Comparison of ENCODE assay signal across 17 cellular contexts in genomic region chr20:3914446-3914845, GRCh38.
"Had no signal": no experiment of that assay in that cellular context is flagged by ENCODE, and none has a peak within 500 bp of the region (broad histone marks: within the 10 kb centered on the region; RNA-seq: fewer than 3 reads in every experiment).

No MANE protein-coding gene starts in this region.

- H3K9me3 Mint-ChIP-seq: activated naive CD8-positive, alpha-beta T cell treated with anti-CD3 and anti-CD28 coated beads for 36 hours; neural crest cell had no signal

- DNase-seq: activated CD4-positive, alpha-beta T cell treated with anti-CD3 and anti-CD28 coated beads, Interleukin-2, amount 50 U/mL, for 4 hours; activated naive CD8-positive, alpha-beta T cell treated with anti-CD3 and anti-CD28 coated beads for 36 hours; amygdala; body of pancreas; caudate nucleus; effector CD4-positive, alpha-beta T cell; esophagus squamous epithelium; hippocampal formation; midbrain; sigmoid colon; spleen; T-helper 9 cell; tibial artery had no signal

- H3K27me3 Mint-ChIP-seq: activated naive CD8-positive, alpha-beta T cell treated with anti-CD3 and anti-CD28 coated beads for 36 hours had no signal

- H3K27me3 ChIP-seq: body of pancreas, esophagus squamous epithelium, sigmoid colon, spleen, tibial artery had no signal

- H3K4me3 ChIP-seq: body of pancreas, coronary artery, esophagus squamous epithelium, sigmoid colon, spleen, tibial artery had no signal

- H3K9me3 ChIP-seq: body of pancreas, esophagus squamous epithelium, sigmoid colon, spleen, tibial artery had no signal

- H3K27ac ChIP-seq: body of pancreas, coronary artery, esophagus squamous epithelium, sigmoid colon, tibial artery had no signal

- H3K4me3 Mint-ChIP-seq: activated naive CD8-positive, alpha-beta T cell treated with anti-CD3 and anti-CD28 coated beads for 36 hours; neural crest cell had no signal

- ATAC-seq: activated CD4-positive, CD25-positive, alpha-beta regulatory T cell treated with anti-CD3 and anti-CD28 coated beads, Interleukin-2, amount 50 U/mL, for 24 hours; body of pancreas; left lobe of liver had no signal

- H3K4me1 ChIP-seq: body of pancreas had no signal
